ENCODE assay signal across 11 cellular contexts in genomic region chr1:22792396-22793171, GRCh38.
A peak's percentile ranks its signal among the peaks of the same experiment; 100 is the strongest.
DNase-seq lines count a peak whose midpoint lies in the region; ATAC-seq and TF ChIP-seq lines count a peak whose summit lies in the region.
"Had no signal": no experiment of that assay in that cellular context is flagged by ENCODE, and none has a peak within 500 bp of the region (broad histone marks: within the 10 kb centered on the region; RNA-seq: fewer than 3 reads in every experiment).

No MANE protein-coding gene starts in this region.

- DNase-seq in HEK293T (ENCODE audit: extremely low spot score) = no peak
- DNase-seq in iPS-NIHi11 (ENCODE audit: low spot score) = peak; percentile 84
- no peak for DNase-seq in neural crest cell (ENCODE audit: low read depth, low spot score)
- no peak for DNase-seq in type B pancreatic cell (ENCODE audit: extremely low spot score, unreplicated experiment)
- DNase-seq in SKM-1 (lab: John Stamatoyannopoulos, UW; ENCODE audit: unreplicated experiment) = no peak
- DNase-seq in psoas muscle = no peak
- DNase-seq in KG1 (lab: John Stamatoyannopoulos, UW) = no peak
- DNase-seq: DMS 273 treated with DMSO at 0.1 percent for 48 hours, NCI-H1694, PC-3 had no signal

- H3K9me3 ChIP-seq in psoas muscle = no peaks in the 10 kb centered on the region

- intact Hi-C loops in psoas muscle (cut with DNase I) = no loop called here

- no peaks in the 10 kb centered on the region for H3K4me1 ChIP-seq in psoas muscle

- no peak for ATAC-seq in psoas muscle
- ATAC-seq: PC-3 had no signal

- H3K27me3 ChIP-seq in psoas muscle (ENCODE audit: insufficient read depth in 3 of 3, low read length in 2 of 3) = no peaks in the 10 kb centered on the region

- H3K36me3 ChIP-seq in psoas muscle (ENCODE audit: insufficient read depth in 1 of 2, low read depth in 1 of 2) = no peaks in the 10 kb centered on the region

- H3K36me3 Mint-ChIP-seq in neural crest cell (ENCODE audit: low read depth) (no peaks in the 10 kb centered on the region), type B pancreatic cell (no peaks in the 10 kb centered on the region)
- H3K36me3 Mint-ChIP-seq: IgD-negative memory B cell had no signal

- no peak overlapping the region for H3K4me3 ChIP-seq in psoas muscle

- H3K9me3 Mint-ChIP-seq in neural crest cell (no peaks in the 10 kb centered on the region), type B pancreatic cell (no peaks in the 10 kb centered on the region)
- H3K9me3 Mint-ChIP-seq: IgD-negative memory B cell had no signal

- 70 to 84% (median 76%) methylated on average over 6 of the region's 6 CpGs for WGBS in psoas muscle, 3 donors

- no peak for TF ChIP-seq CTCF in neural crest cell (conservative IDR thresholded peaks at IDR 0.05)
- no peak for TF ChIP-seq CTCF in type B pancreatic cell (conservative IDR thresholded peaks at IDR 0.05)
- TF ChIP-seq CTCF in psoas muscle (IDR thresholded peaks at IDR 0.05) = no peak

- H3K4me3 Mint-ChIP-seq in neural crest cell = no peak overlapping the region
- peak overlapping the region; percentile 27 for H3K4me3 Mint-ChIP-seq in type B pancreatic cell

- H3K4me1 Mint-ChIP-seq in neural crest cell (peaks cover 78% of the 10 kb centered on the region), type B pancreatic cell (ENCODE audit: unreplicated experiment) (peaks cover 52% of the 10 kb centered on the region)

- H3K27me3 Mint-ChIP-seq in neural crest cell (ENCODE audit: low read depth) = no peaks in the 10 kb centered on the region
- H3K27me3 Mint-ChIP-seq in type B pancreatic cell = no peaks in the 10 kb centered on the region

- no peak overlapping the region for H3K27ac ChIP-seq in psoas muscle

- CTCF ChIA-PET in HEK293T (lab: Yijun Ruan, JAX) = interaction anchor here (1.3 kb wide), 1 partner anchor 69 kb away, joined by 5 read pairs; no protein-coding TSS in a partner anchor

- H3K27ac Mint-ChIP-seq in neural crest cell (ENCODE audit: unreplicated experiment) = peak overlapping the region; percentile 86
- H3K27ac Mint-ChIP-seq in type B pancreatic cell = peak overlapping the region; percentile 24
- H3K27ac Mint-ChIP-seq: IgD-negative memory B cell had no signal

- POLR2A ChIA-PET in HEK293T (lab: Yijun Ruan, JAX) = no interaction called here

TF ChIP-seq in HEK293T, 16 proteins besides CTCF, POLR2A, EP300 and RAD21:
- TF ChIP-seq ZNF384 (IDR thresholded peaks at IDR 0.05) (no peak), PKNOX1 (IDR thresholded peaks at IDR 0.05) (peak; percentile 45)
